Comparison of ENCODE assay signal across 11 cellular contexts in genomic region chr19:1453525-1454371, GRCh38. TPM values are rescaled to one million over a fixed set of nuclear protein-coding genes. Genes with fewer than 3 reads are reported as not detected.
DNase-seq lines count a peak whose midpoint lies in the region; TF ChIP-seq lines count a peak whose summit lies in the region.
"Had no signal": no experiment of that assay in that cellular context is flagged by ENCODE, and none has a peak within 500 bp of the region (broad histone marks: within the 10 kb centered on the region; RNA-seq: fewer than 3 reads in every experiment).

No MANE protein-coding gene starts in this region.

- no TSS peak for BruUV-seq in A673 (replicated peaks; lab: Mats Ljungman, UMichigan)

- peaks cover 29% of the 10 kb centered on the region for H3K4me1 ChIP-seq in A673 (ENCODE audit: insufficient read depth, low read length, poor library complexity, severe bottlenecking)

- intact Hi-C loops in A673 (cut with micrococcal nuclease; ENCODE audit: unreplicated experiment): no loop called here

- no peaks in the 10 kb centered on the region for H3K9me3 ChIP-seq in A673 (ENCODE audit: low read depth, low read length, poor library complexity, severe bottlenecking)
- H3K9me3 ChIP-seq: heart left ventricle had no signal

- H3K4me3 ChIP-seq in A673 (ENCODE audit: low read depth, low read length, poor library complexity, severe bottlenecking) (no peak overlapping the region), H7 (ENCODE audit: insufficient read depth, low read depth, low read length) (no peak overlapping the region), kidney epithelial cell (ENCODE audit: low read depth, low read length) (no peak overlapping the region)
- H3K4me3 ChIP-seq: heart left ventricle had no signal

- POLR2A ChIA-PET in A673 (lab: Charles Lee; ENCODE audit: low non-redundant PET): interaction anchor here (0.5 kb wide), 1 partner anchor 15 kb away, joined by 3 read pairs; no protein-coding TSS in a partner anchor

- CTCF ChIA-PET in A673 (lab: Charles Lee): interaction anchor here (0.6 kb wide), 2 partner anchors 37 to 38 kb away, joined by 3 to 19 read pairs; partner anchors contain the start of gene REEP6

- H3K36me3 ChIP-seq in A673 (ENCODE audit: insufficient read depth, low read length, poor library complexity, severe bottlenecking) (no peaks in the 10 kb centered on the region), H7 (replicated peaks; ENCODE audit: control insufficient read depth, insufficient read depth, low read length) (no peaks in the 10 kb centered on the region), kidney epithelial cell (ENCODE audit: control insufficient read depth, insufficient read depth, low read length) (no peaks in the 10 kb centered on the region)
- H3K36me3 ChIP-seq: heart left ventricle had no signal

- TF ChIP-seq CTCF in A673 (conservative IDR thresholded peaks at IDR 0.05; ENCODE audit: low read depth, low read length): no peak
- TF ChIP-seq CTCF in kidney epithelial cell (IDR thresholded peaks at IDR 0.05; ENCODE audit: insufficient read depth, low read length, poor library complexity, severe bottlenecking): peak; percentile 10

- H3K27me3 ChIP-seq in A673 (replicated peaks; ENCODE audit: insufficient read depth, low read depth, low read length, poor library complexity) (peaks cover 32% of the 10 kb centered on the region), H7 (ENCODE audit: control insufficient read depth, insufficient read depth, low read length) (peaks cover 72% of the 10 kb centered on the region), kidney epithelial cell (ENCODE audit: control insufficient read depth, insufficient read depth, low read length) (peaks cover 87% of the 10 kb centered on the region)

- no peak overlapping the region for H3K27ac ChIP-seq in A673 (ENCODE audit: low read depth, low read length, poor library complexity, severe bottlenecking)
- H3K27ac ChIP-seq: heart left ventricle had no signal

- peak; percentile 60 for DNase-seq in A673 (ENCODE audit: low spot score)
- peak; percentile 80 for DNase-seq in H7
- peak; percentile 58 to 99 (median 93) for DNase-seq in amygdala (lab: John Stamatoyannopoulos, UW)
- no peak for DNase-seq in kidney epithelial cell (ENCODE audit: low read depth)
- DNase-seq in SIG-M5 treated with dmso at 0.1 percent for 504 hours (lab: John Stamatoyannopoulos, UW; ENCODE audit: unreplicated experiment): no peak
- DNase-seq in GM19240 (ENCODE audit: insufficient read length, low spot score): no peak
- no peak for DNase-seq in NCI-H345 (lab: John Stamatoyannopoulos, UW)
- DNase-seq in NCI-H146 treated with DMSO at 0.1 percent for 48 hours (lab: John Stamatoyannopoulos, UW; ENCODE audit: unreplicated experiment): no peak
- DNase-seq: activated naive CD8-positive, alpha-beta T cell treated with anti-CD3 and anti-CD28 coated beads, Interleukin-2, amount 10 ng/mL, durations not matched to agents 7 days and 5 days; KG1 had no signal

RNA-seq across cellular contexts. Expression of gene APC2, which starts 3.8 kb away (rescaled TPM):
- total RNA-seq in A673 (2021) (1.3 and 1.9 TPM in 2 replicates), kidney epithelial cell (not detected in 2 replicates)
- 0.11 and 0.31 TPM in 2 replicates for total RNA-seq in H7 (2014; rRNA removed; shearing (Covaris generic))

RNA-seq across cellular contexts. Expression of gene RPS15, which starts 15.6 kb away (rescaled TPM):
- total RNA-seq in A673 (2021): 1,685 and 1,696 TPM in 2 replicates
- 1,494 and 1,693 TPM in 2 replicates for total RNA-seq in H7 (2014; rRNA removed; shearing (Covaris generic))
- 1,778 and 3,178 TPM in 2 replicates for total RNA-seq in kidney epithelial cell

RNA-seq across cellular contexts. Expression of gene C19orf25, which starts 25.3 kb away (rescaled TPM):
- total RNA-seq in A673 (2021) (35.0 and 37.1 TPM in 2 replicates), kidney epithelial cell (38.8 and 40.0 TPM in 2 replicates)
- 57.2 and 75.3 TPM in 2 replicates for total RNA-seq in H7 (2014; rRNA removed; shearing (Covaris generic))

RNA-seq across cellular contexts. Expression of gene PCSK4, which starts 36.4 kb away (rescaled TPM):
- 7.2 and 11.1 TPM in 2 replicates for total RNA-seq in A673 (2021)
- total RNA-seq in H7 (2014; rRNA removed; shearing (Covaris generic)): 5.5 and 9.6 TPM in 2 replicates
- total RNA-seq in kidney epithelial cell: 1.6 and 5.5 TPM in 2 replicates

RNA-seq across cellular contexts. Expression of gene REEP6, which starts 37.2 kb away (rescaled TPM):
- total RNA-seq in A673 (2021) (4.7 and 6.8 TPM in 2 replicates), kidney epithelial cell (8.7 and 9.7 TPM in 2 replicates)
- total RNA-seq in H7 (2014; rRNA removed; shearing (Covaris generic)): 3.1 and 4.5 TPM in 2 replicates

Comparison
In these comparisons a context has a peak if more than half of its experiments do, and no peak if none do; other contexts are left out.
1. DNase-seq: peak in A673 (single experiment), H7 (single experiment) and amygdala (56 of 56); none in kidney epithelial cell (single experiment), SIG-M5 treated with dmso at 0.1 percent for 504 hours (single experiment), GM19240 (single experiment), NCI-H345 (single experiment) and NCI-H146 treated with DMSO at 0.1 percent for 48 hours (single experiment).